9 cellular contexts compared by ENCODE assay signal in the genomic region with DNA sequence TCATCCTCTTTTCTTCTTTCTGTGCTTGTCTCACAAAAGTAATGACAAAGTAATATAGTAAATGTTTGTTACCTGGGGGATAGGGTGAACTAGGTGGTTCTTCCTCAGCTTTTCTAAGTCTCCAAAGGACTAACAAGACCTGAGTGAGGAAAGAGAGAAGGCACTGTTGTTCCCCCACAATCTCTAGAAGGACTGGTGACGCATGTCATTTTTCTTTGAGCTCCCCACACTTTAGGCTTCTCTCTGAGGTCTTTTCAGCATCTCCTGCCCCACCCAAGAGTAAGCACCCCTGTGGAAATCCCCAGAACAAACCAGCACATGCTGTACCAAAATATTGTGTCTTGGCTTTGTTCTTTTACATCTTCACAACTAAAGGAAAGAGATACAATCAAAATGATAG. TPM values are rescaled to one million over a fixed set of nuclear protein-coding genes. Genes with fewer than 3 reads are reported as not detected.
A peak's percentile ranks its signal among the peaks of the same experiment; 100 is the strongest.
DNase-seq lines count a peak whose midpoint lies in the region; ATAC-seq and TF ChIP-seq lines count a peak whose summit lies in the region.
"Had no signal": no experiment of that assay in that cellular context is flagged by ENCODE, and none has a peak within 500 bp of the region (broad histone marks: within the 10 kb centered on the region; RNA-seq: fewer than 3 reads in every experiment).

No MANE protein-coding gene starts in this region.

- intact Hi-C loops in esophagus squamous epithelium (cut with DNase I), result no loop called here

- H3K27me3 ChIP-seq in esophagus squamous epithelium, result no peaks in the 10 kb centered on the region

- no peak for ATAC-seq in HG03139 (IDR thresholded peaks at IDR 0.05; ENCODE audit: unreplicated experiment)
- ATAC-seq in GM21717 (IDR thresholded peaks at IDR 0.05; ENCODE audit: unreplicated experiment), result no peak

- DNase-seq in activated CD8-positive, alpha-beta memory T cell treated with anti-CD3 and anti-CD28 coated beads, Interleukin-2, amount 50 U/mL, for 1 hour (ENCODE audit: extremely low read depth), result peak; percentile 76
- no peak for DNase-seq in esophagus squamous epithelium (lab: John Stamatoyannopoulos, UW)
- DNase-seq in stimulated activated CD8-positive, alpha-beta memory T cell treated with anti-CD3 and anti-CD28 coated beads, Interleukin-7, amount 100 ng/mL, for 4 hours (ENCODE audit: low read depth in 2 of 2), result peak; percentile 47 to 71
- DNase-seq in COLO668 (lab: John Stamatoyannopoulos, UW; ENCODE audit: unreplicated experiment), result no peak
- DNase-seq: amygdala, PC-9 had no signal

- H3K27ac ChIP-seq in esophagus squamous epithelium, result peak overlapping the region; percentile 14 to 66 (median 30)
- H3K27ac ChIP-seq: PC-9 had no signal

- no peaks in the 10 kb centered on the region for H3K9me3 ChIP-seq in esophagus squamous epithelium

- TF ChIP-seq CTCF in esophagus squamous epithelium (IDR thresholded peaks at IDR 0.05), result no peak

- no peaks in the 10 kb centered on the region for H3K36me3 ChIP-seq in esophagus squamous epithelium

- H3K4me3 ChIP-seq in esophagus squamous epithelium, result peak overlapping the region in 1 of 4 donors; percentile 6
- H3K4me3 ChIP-seq: PC-9 had no signal

- 0 out of 2 replicates have a peak, but pooled peaks have one; percentile 7 for TF ChIP-seq POLR2A in Raji (IDR thresholded peaks at IDR 0.05; ENCODE audit: insufficient read depth, low read depth, low read length)
- peak in 1 of 4 donors; percentile 45 for TF ChIP-seq POLR2A in esophagus squamous epithelium (IDR thresholded peaks at IDR 0.05)

- 31 to 80% methylated on average over 1 of the region's 1 CpG for WGBS in esophagus squamous epithelium, 2 donors

- H3K4me1 ChIP-seq in esophagus squamous epithelium, result peaks cover 0 to 10% (median 0%) of the 10 kb centered on the region in 3 donors

RNA-seq across cellular contexts. Expression of a gene that starts 2.4 kb away (rescaled TPM):
- 10 to 100 TPM in 3 of 4 donors, 1 to 10 TPM in 1; 4.4 to 19.1 (median 11.1) TPM for total RNA-seq in esophagus squamous epithelium

Comparison
In these comparisons a context has a peak if more than half of its experiments do, and no peak if none do; other contexts are left out.
1. DNase-seq: peak in activated CD8-positive, alpha-beta memory T cell treated with anti-CD3 and anti-CD28 coated beads, Interleukin-2, amount 50 U/mL, for 1 hour (single experiment) and stimulated activated CD8-positive, alpha-beta memory T cell treated with anti-CD3 and anti-CD28 coated beads, Interleukin-7, amount 100 ng/mL, for 4 hours (2 of 2); none in esophagus squamous epithelium (single experiment) and COLO668 (single experiment).